In the genomic region with DNA sequence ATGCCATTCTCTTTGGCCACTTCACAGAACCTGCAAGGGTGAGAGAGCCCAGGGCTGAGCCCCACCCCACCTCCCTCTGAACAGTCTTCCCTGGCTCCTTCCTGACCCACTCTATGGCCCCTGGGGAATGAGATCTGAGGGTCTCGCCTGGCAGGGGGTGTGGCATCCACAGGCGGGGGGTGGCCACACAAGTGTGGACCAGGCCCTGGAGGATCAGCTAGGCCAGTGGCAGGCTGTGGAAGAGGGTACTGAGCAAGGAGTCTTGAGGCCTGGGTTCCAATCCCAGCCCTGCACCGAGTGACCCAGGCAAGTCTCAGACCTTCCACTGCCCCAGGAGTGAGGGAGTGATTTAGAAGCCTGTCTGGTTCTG, we compare ENCODE assay signal across 22 cellular contexts. TPM values are rescaled to one million over a fixed set of nuclear protein-coding genes. Genes with fewer than 3 reads are reported as not detected.
DNase-seq lines count a peak whose midpoint lies in the region; ATAC-seq and TF ChIP-seq lines count a peak whose summit lies in the region.
"Had no signal": no experiment of that assay in that cellular context is flagged by ENCODE, and none has a peak within 500 bp of the region (broad histone marks: within the 10 kb centered on the region; RNA-seq: fewer than 3 reads in every experiment).

No MANE protein-coding gene starts in this region.

- no peak for TF ChIP-seq CTCF in chondrocyte (IDR thresholded peaks at IDR 0.05)
- TF ChIP-seq CTCF in vagina (IDR thresholded peaks at IDR 0.05): no peak

- H3K27ac ChIP-seq in BLaER1 (peak overlapping the region; percentile 96), vagina (no peak overlapping the region)
- H3K27ac ChIP-seq: cardiac muscle cell, colonic mucosa, Peyer's patch, thoracic aorta had no signal

- H3K27ac Mint-ChIP-seq in chondrocyte (ENCODE audit: unreplicated experiment): no peak overlapping the region
- H3K27ac Mint-ChIP-seq: naive thymus-derived CD8-positive, alpha-beta T cell; stimulated activated naive CD8-positive, alpha-beta T cell treated with anti-CD3 and anti-CD28 coated beads, Interleukin-15, Interleukin-2, amounts not matched to agents 100 ng/mL and 50 ng/mL, for 24 hours; T-cell had no signal

- no peak for ATAC-seq in sciatic nerve
- ATAC-seq: activated CD4-positive, CD25-positive, alpha-beta regulatory T cell treated with anti-CD3 and anti-CD28 coated beads, Interleukin-2, amount 50 U/mL, for 24 hours; activated CD8-positive, alpha-beta T cell treated with anti-CD3 and anti-CD28 coated beads for 36 hours; naive thymus-derived CD8-positive, alpha-beta T cell; T-cell had no signal

- H4K20me1 ChIP-seq in BLaER1: no peaks in the 10 kb centered on the region

- H3K36me3 ChIP-seq in BLaER1 (peaks cover 40% of the 10 kb centered on the region), vagina (peaks cover 0 to 9% of the 10 kb centered on the region in 2 donors)
- H3K36me3 ChIP-seq: cardiac muscle cell, colonic mucosa had no signal

- TF ChIP-seq POLR2A in vagina (IDR thresholded peaks at IDR 0.05): no peak

- H3K9me3 ChIP-seq in BLaER1 (no peaks in the 10 kb centered on the region), vagina (no peaks in the 10 kb centered on the region)
- H3K9me3 ChIP-seq: colonic mucosa, Peyer's patch, thoracic aorta had no signal

- DNase-seq in HuH-7.5 (ENCODE audit: low spot score) (peak; percentile 77), chondrocyte (ENCODE audit: low spot score) (peak; percentile 51), sciatic nerve (ENCODE audit: low spot score) (peak; percentile 39), vagina (ENCODE audit: extremely low spot score in 2 of 2) (no peak), NCI-H748 treated with DMSO at 0.1 percent for 48 hours (lab: John Stamatoyannopoulos, UW) (no peak)
- no peak for DNase-seq in stimulated activated CD4-positive, alpha-beta T cell treated with anti-CD3 and anti-CD28 coated beads, Interleukin-1b, Interleukin-23, amount 100 ng/mL, for 48 hours
- DNase-seq: activated gamma-delta T cell treated with Interleukin-2 at 50 U/mL for 16 hours; colonic mucosa; COR-L47; effector memory CD4-positive, alpha-beta T cell; hippocampal formation; NCI-H1436; occipital lobe had no signal

- no peak overlapping the region for H3K4me3 ChIP-seq in BLaER1
- no peak overlapping the region for H3K4me3 ChIP-seq in vagina
- H3K4me3 ChIP-seq: cardiac muscle cell, colonic mucosa, Peyer's patch, thoracic aorta had no signal

- H3K4me2 ChIP-seq in BLaER1: peak overlapping the region; percentile 81

- H3K4me3 Mint-ChIP-seq in chondrocyte (ENCODE audit: unreplicated experiment): no peak overlapping the region
- H3K4me3 Mint-ChIP-seq: activated CD8-positive, alpha-beta T cell treated with anti-CD3 and anti-CD28 coated beads for 36 hours; naive thymus-derived CD8-positive, alpha-beta T cell; stimulated activated naive CD8-positive, alpha-beta T cell treated with anti-CD3 and anti-CD28 coated beads, Interleukin-15, Interleukin-2, amounts not matched to agents 100 ng/mL and 50 ng/mL, for 24 hours; T-cell had no signal

- peaks cover 2% of the 10 kb centered on the region for H3K36me3 Mint-ChIP-seq in chondrocyte (ENCODE audit: low read depth)

- intact Hi-C loops in sciatic nerve (cut with DNase I) (no loop called here), vagina (cut with DNase I) (no loop called here)

- no peak overlapping the region for H3K9ac ChIP-seq in BLaER1

- no peaks in the 10 kb centered on the region for H3K27me3 Mint-ChIP-seq in chondrocyte (ENCODE audit: low read depth)
- H3K27me3 Mint-ChIP-seq: activated CD8-positive, alpha-beta T cell treated with anti-CD3 and anti-CD28 coated beads for 36 hours; naive thymus-derived CD8-positive, alpha-beta T cell; stimulated activated naive CD8-positive, alpha-beta T cell treated with anti-CD3 and anti-CD28 coated beads, Interleukin-15, Interleukin-2, amounts not matched to agents 100 ng/mL and 50 ng/mL, for 24 hours; T-cell had no signal

- H3K9me3 Mint-ChIP-seq in chondrocyte (ENCODE audit: low read depth): no peaks in the 10 kb centered on the region
- H3K9me3 Mint-ChIP-seq: activated CD8-positive, alpha-beta T cell treated with anti-CD3 and anti-CD28 coated beads for 36 hours; naive thymus-derived CD8-positive, alpha-beta T cell; stimulated activated naive CD8-positive, alpha-beta T cell treated with anti-CD3 and anti-CD28 coated beads, Interleukin-15, Interleukin-2, amounts not matched to agents 100 ng/mL and 50 ng/mL, for 24 hours; T-cell had no signal

- no peaks in the 10 kb centered on the region for H3K27me3 ChIP-seq in BLaER1
- no peaks in the 10 kb centered on the region for H3K27me3 ChIP-seq in vagina
- H3K27me3 ChIP-seq: cardiac muscle cell, colonic mucosa, Peyer's patch had no signal

- H3K4me1 ChIP-seq in BLaER1: peaks cover 50% of the 10 kb centered on the region
- H3K4me1 ChIP-seq in vagina: peaks cover 10% of the 10 kb centered on the region

- peaks cover 9% of the 10 kb centered on the region for H3K4me1 Mint-ChIP-seq in chondrocyte (ENCODE audit: low read depth)

RNA-seq across cellular contexts. Expression of a gene that starts 5.6 kb away (rescaled TPM):
- total RNA-seq in chondrocyte (33.8 to 47.2 TPM (median 46.8 TPM) in 3 replicates), sciatic nerve (14.5 TPM), vagina (8.1 TPM)

RNA-seq across cellular contexts. Expression of a gene that starts 8.0 kb away (rescaled TPM):
- total RNA-seq in chondrocyte (17.0 to 18.8 TPM (median 17.3 TPM) in 3 replicates), sciatic nerve (16.6 TPM), vagina (23.6 TPM)

Comparison
In these comparisons a context has a peak if more than half of its experiments do, and no peak if none do; other contexts are left out.
1. DNase-seq: peak in HuH-7.5 (single experiment), chondrocyte (single experiment) and sciatic nerve (single experiment); none in stimulated activated CD4-positive, alpha-beta T cell treated with anti-CD3 and anti-CD28 coated beads, Interleukin-1b, Interleukin-23, amount 100 ng/mL, for 48 hours (single experiment), vagina (0 of 2) and NCI-H748 treated with DMSO at 0.1 percent for 48 hours (single experiment).